Comparison of ENCODE assay signal across 13 cellular contexts in the genomic region with DNA sequence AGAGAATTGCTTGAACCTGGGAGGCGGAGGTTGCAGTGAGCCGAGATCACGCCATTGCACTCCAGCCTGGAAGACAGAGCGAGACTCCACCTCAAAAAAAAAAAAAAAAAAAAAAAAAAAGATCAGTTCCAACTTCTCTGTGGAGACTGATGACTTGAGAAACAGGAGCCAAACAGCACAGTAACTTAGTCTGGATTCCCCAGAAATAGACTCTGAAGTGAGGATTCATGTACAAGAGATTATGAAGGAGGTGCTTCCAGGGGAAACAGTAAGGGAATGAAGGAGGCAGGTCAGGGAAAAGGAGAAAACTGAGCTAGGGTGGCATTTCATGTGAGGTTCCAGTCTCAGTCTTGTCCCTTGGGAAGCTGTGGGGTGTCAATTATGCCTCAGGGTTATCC. TPM values are rescaled to one million over a fixed set of nuclear protein-coding genes. Genes with fewer than 3 reads are reported as not detected.
DNase-seq lines count a peak whose midpoint lies in the region; ATAC-seq, FAIRE-seq and TF ChIP-seq lines count a peak whose summit lies in the region.
"Had no signal": no experiment of that assay in that cellular context is flagged by ENCODE, and none has a peak within 500 bp of the region (broad histone marks: within the 10 kb centered on the region; RNA-seq: fewer than 3 reads in every experiment).

No MANE protein-coding gene starts in this region.

- POLR2A ChIA-PET in endothelial cell of umbilical vein (lab: Charles Lee): no interaction called here

- no TSS peak for BruUV-seq in endothelial cell of umbilical vein (replicated peaks; lab: Mats Ljungman, UMichigan)

- peaks cover 3% of the 10 kb centered on the region for H3K4me1 ChIP-seq in endothelial cell of umbilical vein (ENCODE audit: control insufficient read depth, extremely low read depth, insufficient read depth, low read length)
- peaks cover 0 to 3% of the 10 kb centered on the region in 2 donors for H3K4me1 ChIP-seq in aorta (ENCODE audit: control insufficient read depth in 1 of 2, insufficient read depth in 2 of 2, low read length in 2 of 2)

- no peaks in the 10 kb centered on the region for H3K79me2 ChIP-seq in endothelial cell of umbilical vein (ENCODE audit: control insufficient read depth, insufficient read depth, low read length)

- H3K4me2 ChIP-seq in endothelial cell of umbilical vein (ENCODE audit: insufficient read depth, low read length): no peak overlapping the region

- no peak overlapping the region for H3K27ac ChIP-seq in endothelial cell of umbilical vein (ENCODE audit: insufficient read depth, low read depth, low read length)
- H3K27ac ChIP-seq in aorta (ENCODE audit: low read depth in 1 of 2, low read length in 2 of 2): peak overlapping the region in 1 of 2 donors; percentile 68

- H3K36me3 ChIP-seq in endothelial cell of umbilical vein (ENCODE audit: control insufficient read depth in 2 of 2, extremely low read depth in 1 of 2, insufficient read depth in 2 of 2, low read length in 2 of 2) (no peaks in the 10 kb centered on the region), aorta (ENCODE audit: control insufficient read depth in 1 of 2, insufficient read depth in 2 of 2, low read length in 1 of 2) (no peaks in the 10 kb centered on the region)

- H3K4me3 ChIP-seq in endothelial cell of umbilical vein (replicated peaks in 1 of 3; ENCODE audit: insufficient read depth in 1 of 3, low read depth in 1 of 3, low read length in 3 of 3) (no peak overlapping the region), aorta (ENCODE audit: low read length in 2 of 2) (no peak overlapping the region)

- H3K27me3 Mint-ChIP-seq in natural killer cell (ENCODE audit: low read depth in 2 of 2) (no peaks in the 10 kb centered on the region), nephron progenitor cell (ENCODE audit: low read depth, poor library complexity) (no peaks in the 10 kb centered on the region)
- H3K27me3 Mint-ChIP-seq in natural killer cell treated with Interleukin-12 subunit alpha and Interleukin-12 subunit beta and Interleukin-15 and Interleukin-18, amount 100 ng/mL, for 72 hours: no peaks in the 10 kb centered on the region

- peak overlapping the region; percentile 73 for H2AFZ ChIP-seq in endothelial cell of umbilical vein (ENCODE audit: low read depth, low read length)

- WGBS in aorta, 2 donors: 77 to 86% methylated on average over 4 of the region's 4 CpGs

- no peaks in the 10 kb centered on the region for H4K20me1 ChIP-seq in endothelial cell of umbilical vein (replicated peaks; ENCODE audit: control insufficient read depth, extremely low read depth, insufficient read depth, low read length)

- H3K36me3 Mint-ChIP-seq in natural killer cell (no peaks in the 10 kb centered on the region), nephron progenitor cell (ENCODE audit: low read depth) (peaks cover 9% of the 10 kb centered on the region)
- no peaks in the 10 kb centered on the region for H3K36me3 Mint-ChIP-seq in natural killer cell treated with Interleukin-12 subunit alpha and Interleukin-12 subunit beta and Interleukin-15 and Interleukin-18, amount 100 ng/mL, for 72 hours

- H3K27ac Mint-ChIP-seq in natural killer cell (peak overlapping the region; percentile 36 to 67), nephron progenitor cell (peak overlapping the region; percentile 18)
- H3K27ac Mint-ChIP-seq in natural killer cell treated with Interleukin-12 subunit alpha and Interleukin-12 subunit beta and Interleukin-15 and Interleukin-18, amount 100 ng/mL, for 72 hours: peak overlapping the region in 1 of 2 donors; percentile 17

- H3K4me1 Mint-ChIP-seq in natural killer cell (peaks cover 10 to 26% of the 10 kb centered on the region in 2 donors), nephron progenitor cell (peaks cover 10% of the 10 kb centered on the region)
- H3K4me1 Mint-ChIP-seq in natural killer cell treated with Interleukin-12 subunit alpha and Interleukin-12 subunit beta and Interleukin-15 and Interleukin-18, amount 100 ng/mL, for 72 hours (ENCODE audit: low read depth in 2 of 2): peaks cover 6 to 15% of the 10 kb centered on the region in 2 donors

- H3K9me3 Mint-ChIP-seq in natural killer cell (no peaks in the 10 kb centered on the region), nephron progenitor cell (no peaks in the 10 kb centered on the region)
- H3K9me3 Mint-ChIP-seq in natural killer cell treated with Interleukin-12 subunit alpha and Interleukin-12 subunit beta and Interleukin-15 and Interleukin-18, amount 100 ng/mL, for 72 hours: no peaks in the 10 kb centered on the region

- H3K9ac ChIP-seq in endothelial cell of umbilical vein (replicated peaks; ENCODE audit: extremely low read depth, insufficient read depth, low read length): no peak overlapping the region

- H3K9me1 ChIP-seq in endothelial cell of umbilical vein (replicated peaks; ENCODE audit: control insufficient read depth, extremely low read depth, insufficient read depth, low read length): no peaks in the 10 kb centered on the region

- no peaks in the 10 kb centered on the region for H3K27me3 ChIP-seq in endothelial cell of umbilical vein (ENCODE audit: control insufficient read depth in 2 of 2, insufficient read depth in 2 of 2, low read length in 2 of 2)
- no peaks in the 10 kb centered on the region for H3K27me3 ChIP-seq in aorta (ENCODE audit: control insufficient read depth in 1 of 2, insufficient read depth in 2 of 2, low read length in 1 of 2)

- no peak for FAIRE-seq in endothelial cell of umbilical vein (lab: Jason Lieb, UNC)

- H3K9me3 ChIP-seq in endothelial cell of umbilical vein (replicated peaks; ENCODE audit: control insufficient read depth, insufficient read depth, low read length) (no peaks in the 10 kb centered on the region), aorta (ENCODE audit: control insufficient read depth, low read length) (no peaks in the 10 kb centered on the region)

- H3K4me3 Mint-ChIP-seq in natural killer cell (no peak overlapping the region), nephron progenitor cell (no peak overlapping the region)
- H3K4me3 Mint-ChIP-seq in natural killer cell treated with Interleukin-12 subunit alpha and Interleukin-12 subunit beta and Interleukin-15 and Interleukin-18, amount 100 ng/mL, for 72 hours: no peak overlapping the region

- intact Hi-C loops in natural killer cell (cut with micrococcal nuclease) (no loop called here), endothelial cell of umbilical vein (cut with micrococcal nuclease) (no loop called here), aorta (cut with DNase I) (no loop called here)

- TF ChIP-seq POLR2A in endothelial cell of umbilical vein (IDR thresholded peaks at IDR 0.05; ENCODE audit: low read depth, low read length): no peak

- CTCF ChIA-PET in endothelial cell of umbilical vein (lab: Charles Lee): interaction anchor here (0.6 to 2.6 kb wide), 4 partner anchors 14 to 310 kb away, joined by 3 to 8 read pairs (median 4); no protein-coding TSS in a partner anchor

- TF ChIP-seq CTCF in natural killer cell (IDR thresholded peaks at IDR 0.05) (no peak), endothelial cell of umbilical vein (IDR thresholded peaks at IDR 0.05; ENCODE audit: extremely low read depth in 1 of 2, insufficient read depth in 1 of 2, low read depth in 1 of 2, low read length in 2 of 2) (no peak), nephron progenitor cell (IDR thresholded peaks at IDR 0.05) (no peak)

- dilution Hi-C loops in endothelial cell of umbilical vein (cut with MboI; ENCODE audit: extremely low pct_ligation_motif_present, low sequenced_read_pairs): no loop called here

- DNase-seq in natural killer cell: no peak
- no peak for DNase-seq in natural killer cell treated with Interleukin-12 subunit alpha and Interleukin-12 subunit beta and Interleukin-15 and Interleukin-18, amount 100 ng/mL, for 72 hours (ENCODE audit: low spot score)
- no peak for DNase-seq in endothelial cell of umbilical vein (ENCODE audit: low read depth, low spot score)
- no peak for DNase-seq in nephron progenitor cell
- no peak for DNase-seq in aorta
- no peak for DNase-seq in hepatic stellate cell (ENCODE audit: low spot score)
- DNase-seq in AG20443 (ENCODE audit: low spot score): no peak
- DNase-seq in germinal center (ENCODE audit: low spot score): no peak
- DNase-seq: activated CD4-positive, CD25-positive, alpha-beta regulatory T cell; activated CD8-positive, alpha-beta memory T cell treated with anti-CD3 and anti-CD28 coated beads, Interleukin-2, amount 50 U/mL, for 48 hours; kidney glomerular epithelial cell; NCI-H2171 treated with DMSO at 0.1 percent for 48 hours; stimulated activated CD8-positive, alpha-beta memory T cell treated with anti-CD3 and anti-CD28 coated beads, Interleukin-4, amount 100 ng/mL, for 48 hours had no signal

- ATAC-seq in natural killer cell (no peak), aorta (ENCODE audit: low FRiP score) (peak; percentile 21)
- ATAC-seq in natural killer cell treated with Interleukin-12 subunit alpha and Interleukin-12 subunit beta and Interleukin-15 and Interleukin-18, amount 100 ng/mL, for 72 hours: no peak

RNA-seq across cellular contexts. Expression of gene TMEM230, which starts 40.1 kb away (rescaled TPM):
- total RNA-seq in natural killer cell (10 to 100 TPM; 49.9 to 67.4 (median 59.9) TPM), endothelial cell of umbilical vein (80.5 and 93.3 TPM in 2 replicates), aorta (10 to 100 TPM; 73.0 to 95.0 TPM)
- total RNA-seq in natural killer cell treated with Interleukin-12 subunit alpha and Interleukin-12 subunit beta and Interleukin-15 and Interleukin-18, amount 100 ng/mL, for 72 hours: 10 to 100 TPM; 68.3 to 78.1 TPM
- polyA plus RNA-seq in endothelial cell of umbilical vein (139 and 146 TPM in 2 replicates), aorta (100 to 1,000 TPM; 140 to 158 TPM)
- 131 and 137 TPM in 2 replicates for polyA plus RNA-seq in endothelial cell of umbilical vein (2011; cell fraction: cytosol; rRNA removed)
- polyA plus RNA-seq in endothelial cell of umbilical vein (2011; cell fraction: nucleus; rRNA removed): 37.7 and 42.2 TPM in 2 replicates
- 134 and 142 TPM in 2 replicates for polyA plus RNA-seq in endothelial cell of umbilical vein (2012)
- polyA minus RNA-seq in endothelial cell of umbilical vein: 78.7 and 82.3 TPM in 2 replicates
- polyA minus RNA-seq in endothelial cell of umbilical vein (2011; cell fraction: cytosol; rRNA and poly(A)+ RNA removed): 17.3 TPM
- 19.9 and 20.0 TPM in 2 replicates for polyA minus RNA-seq in endothelial cell of umbilical vein (2011; cell fraction: nucleus; rRNA and poly(A)+ RNA removed)

RNA-seq across cellular contexts. Expression of gene PCNA, which starts 47.0 kb away (rescaled TPM):
- total RNA-seq in natural killer cell (10 to 100 TPM; 41.5 to 50.6 (median 46.9) TPM), endothelial cell of umbilical vein (161 and 175 TPM in 2 replicates), aorta (10 to 100 TPM; 20.1 to 21.9 TPM)
- 100 to 1,000 TPM; 288 to 377 TPM for total RNA-seq in natural killer cell treated with Interleukin-12 subunit alpha and Interleukin-12 subunit beta and Interleukin-15 and Interleukin-18, amount 100 ng/mL, for 72 hours
- polyA plus RNA-seq in endothelial cell of umbilical vein (261 and 295 TPM in 2 replicates), aorta (10 to 100 TPM; 34.7 to 37.4 TPM)
- polyA plus RNA-seq in endothelial cell of umbilical vein (2011; cell fraction: cytosol; rRNA removed): 260 and 295 TPM in 2 replicates
- 125 and 178 TPM in 2 replicates for polyA plus RNA-seq in endothelial cell of umbilical vein (2011; cell fraction: nucleus; rRNA removed)
- polyA plus RNA-seq in endothelial cell of umbilical vein (2012): 108 and 212 TPM in 2 replicates
- polyA minus RNA-seq in endothelial cell of umbilical vein: 94.7 and 108 TPM in 2 replicates
- 273 TPM for polyA minus RNA-seq in endothelial cell of umbilical vein (2011; cell fraction: cytosol; rRNA and poly(A)+ RNA removed)
- polyA minus RNA-seq in endothelial cell of umbilical vein (2011; cell fraction: nucleus; rRNA and poly(A)+ RNA removed): 36.3 and 38.9 TPM in 2 replicates

RNA-seq across cellular contexts. Expression of gene CDS2, which starts 54.1 kb away (rescaled TPM):
- total RNA-seq in natural killer cell: 10 to 100 TPM; 45.6 to 54.7 (median 53.8) TPM
- 10 to 100 TPM; 48.7 to 52.0 TPM for total RNA-seq in natural killer cell treated with Interleukin-12 subunit alpha and Interleukin-12 subunit beta and Interleukin-15 and Interleukin-18, amount 100 ng/mL, for 72 hours
- total RNA-seq in endothelial cell of umbilical vein: 48.1 and 49.0 TPM in 2 replicates
- polyA plus RNA-seq in endothelial cell of umbilical vein: 39.5 and 47.0 TPM in 2 replicates
- polyA plus RNA-seq in endothelial cell of umbilical vein (2011; cell fraction: cytosol; rRNA removed): 22.9 and 24.9 TPM in 2 replicates
- polyA plus RNA-seq in endothelial cell of umbilical vein (2011; cell fraction: nucleus; rRNA removed): 19.1 and 25.9 TPM in 2 replicates
- polyA plus RNA-seq in endothelial cell of umbilical vein (2012): 30.0 and 30.7 TPM in 2 replicates
- polyA minus RNA-seq in endothelial cell of umbilical vein: 122 and 166 TPM in 2 replicates
- polyA minus RNA-seq in endothelial cell of umbilical vein (2011; cell fraction: cytosol; rRNA and poly(A)+ RNA removed): 7.8 TPM
- polyA minus RNA-seq in endothelial cell of umbilical vein (2011; cell fraction: nucleus; rRNA and poly(A)+ RNA removed): 20.5 and 42.7 TPM in 2 replicates
- total RNA-seq in aorta: 100 to 1,000 TPM in 1 of 2 donors, 10 to 100 TPM in 1; 78.7 to 135 TPM
- polyA plus RNA-seq in aorta: 10 to 100 TPM; 13.9 to 21.3 TPM
